22 cellular contexts compared by ENCODE assay signal in genomic region chr5:43569236-43569635, GRCh38.
"Had no signal": no experiment of that assay in that cellular context is flagged by ENCODE, and none has a peak within 500 bp of the region (broad histone marks: within the 10 kb centered on the region; RNA-seq: fewer than 3 reads in every experiment).

No MANE protein-coding gene starts in this region.

- ATAC-seq: Panc1, PC-3, Right ventricle myocardium inferior, SK-N-SH treated with all-trans-retinoic acid at 6 μM for 48 hours had no signal

- DNase-seq: IMR-90; MG63; NCI-H1092; NCI-H1105 treated with DMSO at 0.1 percent for 48 hours; NCI-H1417 treated with DMSO at 0.1 percent for 48 hours; NCI-H146; NCI-H1694 treated with DMSO at 0.1 percent for 48 hours; NCI-H1930; NCI-H2081; NCI-H2107; NCI-H2227 treated with DMSO at 0.1 percent for 48 hours; NCI-H524; NCI-H526 treated with DMSO at 0.1 percent for 48 hours; NCI-H748 treated with DMSO at 0.1 percent for 48 hours; NK-92 treated with Interleukin-12 subunit alpha and Interleukin-12 subunit beta, amount 100 ng/mL, for 24 hours; PC-3; SHP77 treated with DMSO at 0.1 percent for 48 hours; T-helper 1 cell had no signal

- H3K4me3 ChIP-seq: MG63, SJCRH30 had no signal

- H3K9me3 ChIP-seq: MG63, SJCRH30 had no signal

- H3K36me3 ChIP-seq: MG63, SJCRH30 had no signal

- H3K27ac ChIP-seq: SJCRH30 had no signal

- H3K27me3 ChIP-seq: MG63, SJCRH30 had no signal
